In genomic region chr5:15003511-15003920, GRCh38 we compare ENCODE assay signal across 9 cellular contexts.
A peak's percentile ranks its signal among the peaks of the same experiment; 100 is the strongest.
DNase-seq lines count a peak whose midpoint lies in the region; ATAC-seq and TF ChIP-seq lines count a peak whose summit lies in the region.
"Had no signal": no experiment of that assay in that cellular context is flagged by ENCODE, and none has a peak within 500 bp of the region (broad histone marks: within the 10 kb centered on the region; RNA-seq: fewer than 3 reads in every experiment).

No MANE protein-coding gene starts in this region.

- no peak overlapping the region for H3K27ac ChIP-seq in lower lobe of right lung

- H3K36me3 ChIP-seq in lower lobe of right lung = no peaks in the 10 kb centered on the region

- H3K27me3 Mint-ChIP-seq in activated CD4-positive, alpha-beta T cell treated with anti-CD3 and anti-CD28 coated beads, Interleukin-2, amount 10 ng/mL, durations not matched to agents 24 days and 14 days = peaks cover 38% of the 10 kb centered on the region

- no peaks in the 10 kb centered on the region for H3K9me3 ChIP-seq in lower lobe of right lung

- peak; percentile 82 for TF ChIP-seq CTCF in lower lobe of right lung (IDR thresholded peaks at IDR 0.05)

- no peaks in the 10 kb centered on the region for H3K27me3 ChIP-seq in lower lobe of right lung (ENCODE audit: low read depth)

- H3K4me3 Mint-ChIP-seq in activated CD4-positive, alpha-beta T cell treated with anti-CD3 and anti-CD28 coated beads, Interleukin-2, amount 10 ng/mL, durations not matched to agents 24 days and 14 days = no peak overlapping the region
- H3K4me3 Mint-ChIP-seq: T-helper 1 cell treated with Interleukin-12 subunit alpha and Interleukin-12 subunit beta and Interleukin-4 antibody, amounts not matched to agents 30 μg/mL and 1 μg/mL, for 36 hours had no signal

- H3K27ac Mint-ChIP-seq in activated CD4-positive, alpha-beta T cell treated with anti-CD3 and anti-CD28 coated beads, Interleukin-2, amount 10 ng/mL, durations not matched to agents 24 days and 14 days = no peak overlapping the region
- H3K27ac Mint-ChIP-seq: T-helper 1 cell treated with Interleukin-12 subunit alpha and Interleukin-12 subunit beta and Interleukin-4 antibody, amounts not matched to agents 30 μg/mL and 1 μg/mL, for 36 hours had no signal

- H3K9me3 Mint-ChIP-seq in activated CD4-positive, alpha-beta T cell treated with anti-CD3 and anti-CD28 coated beads, Interleukin-2, amount 10 ng/mL, durations not matched to agents 24 days and 14 days = peaks cover 3% of the 10 kb centered on the region

- ATAC-seq in GM19467 (IDR thresholded peaks at IDR 0.05; ENCODE audit: unreplicated experiment) (peak; percentile 81), HG03521 (IDR thresholded peaks at IDR 0.05; ENCODE audit: unreplicated experiment) (peak; percentile 92), lower lobe of right lung (peak; percentile 83 to 89)

- H3K36me3 Mint-ChIP-seq in activated CD4-positive, alpha-beta T cell treated with anti-CD3 and anti-CD28 coated beads, Interleukin-2, amount 10 ng/mL, durations not matched to agents 24 days and 14 days (ENCODE audit: low read depth) = no peaks in the 10 kb centered on the region

- DNase-seq in COR-L47 (lab: John Stamatoyannopoulos, UW) (peak; percentile 86), NCI-H524 treated with DMSO at 0.1 percent for 48 hours (lab: John Stamatoyannopoulos, UW) (peak; percentile 33), dermis microvascular lymphatic vessel endothelial cell (ENCODE audit: low read depth in 2 of 2) (peak; percentile 71 to 80), lower lobe of right lung (no peak)
- peak; percentile 85 for DNase-seq in activated CD4-positive, alpha-beta T cell treated with anti-CD3 and anti-CD28 coated beads, Interleukin-2, amount 10 ng/mL, durations not matched to agents 24 days and 14 days
- DNase-seq in stimulated activated CD8-positive, alpha-beta memory T cell treated with anti-CD3 and anti-CD28 coated beads, Interleukin-2, amount 100 ng/mL, for 1 hour (ENCODE audit: low read depth in 2 of 2) = peak; percentile 16 to 24

- no peak overlapping the region for H3K4me3 ChIP-seq in lower lobe of right lung

- intact Hi-C loops in activated CD4-positive, alpha-beta T cell treated with anti-CD3 and anti-CD28 coated beads, Interleukin-2, amount 10 ng/mL, durations not matched to agents 24 days and 14 days (cut with micrococcal nuclease) = loop anchor here (1.0 to 5.0 kb wide), 8 partner anchors 56 to 641 kb away; partner anchors contain the start of gene ANKH
- intact Hi-C loops in lower lobe of right lung (cut with DNase I) = loop anchor here (10.0 kb wide), 1 partner anchor 279 kb away; no protein-coding TSS in a partner anchor

- peaks cover 8% of the 10 kb centered on the region for H3K4me1 Mint-ChIP-seq in activated CD4-positive, alpha-beta T cell treated with anti-CD3 and anti-CD28 coated beads, Interleukin-2, amount 10 ng/mL, durations not matched to agents 24 days and 14 days

- H3K4me1 ChIP-seq in lower lobe of right lung = peaks cover 10% of the 10 kb centered on the region
